ENCODE assay signal across 9 cellular contexts in the genomic region with DNA sequence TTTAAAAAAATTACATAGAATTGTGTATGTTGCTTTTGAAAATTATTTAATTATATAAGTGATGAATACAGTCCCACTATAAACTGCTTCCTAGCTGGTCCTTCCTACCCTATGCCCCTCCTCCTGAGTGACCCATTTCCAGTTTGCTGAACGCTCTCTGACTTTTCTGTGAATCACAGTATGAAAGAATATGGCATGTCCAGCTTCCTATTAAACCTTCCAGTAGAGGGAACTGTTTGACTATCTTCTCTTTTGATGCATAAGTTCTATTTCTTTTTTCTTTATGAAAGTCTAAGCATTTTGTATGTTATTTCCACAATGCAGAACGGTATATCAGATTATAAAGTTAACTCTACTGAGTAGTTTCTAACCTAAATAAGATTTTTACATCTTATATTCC. TPM values are rescaled to one million over a fixed set of nuclear protein-coding genes. Genes with fewer than 3 reads are reported as not detected.
DNase-seq lines count a peak whose midpoint lies in the region; ATAC-seq, FAIRE-seq and TF ChIP-seq lines count a peak whose summit lies in the region.
"Had no signal": no experiment of that assay in that cellular context is flagged by ENCODE, and none has a peak within 500 bp of the region (broad histone marks: within the 10 kb centered on the region; RNA-seq: fewer than 3 reads in every experiment).

No MANE protein-coding gene starts in this region.

- no peak overlapping the region for H3K18ac ChIP-seq in H1 (ENCODE audit: extremely low read depth, low read length)
- H3K18ac ChIP-seq in neuronal stem cell (ENCODE audit: low read length) = no peak overlapping the region

- H3K79me2 ChIP-seq in PC-3 (ENCODE audit: low read length) (no peaks in the 10 kb centered on the region), H1 (ENCODE audit: control insufficient read depth in 1 of 2, insufficient read depth in 2 of 2, low read length in 2 of 2) (no peaks in the 10 kb centered on the region)

- no peak overlapping the region for H3K4me3 Mint-ChIP-seq in CD4-positive, alpha-beta T cell
- no peak overlapping the region for H3K4me3 Mint-ChIP-seq in naive thymus-derived CD4-positive, alpha-beta T cell

- no peak overlapping the region for H2AK5ac ChIP-seq in H1 (ENCODE audit: low read depth, low read length)
- no peak overlapping the region for H2AK5ac ChIP-seq in neuronal stem cell (ENCODE audit: low read depth, low read length)

- H4K20me1 ChIP-seq in PC-3 (ENCODE audit: low read length) (no peaks in the 10 kb centered on the region), H1 (replicated peaks in 1 of 2; ENCODE audit: control insufficient read depth in 1 of 2, insufficient read depth in 2 of 2, low read length in 2 of 2) (no peaks in the 10 kb centered on the region)

- no peaks in the 10 kb centered on the region for H3K36me3 ChIP-seq in PC-3 (ENCODE audit: low read depth, low read length)
- H3K36me3 ChIP-seq in H1 (ENCODE audit: control insufficient read depth in 2 of 4, insufficient read depth in 4 of 4, low read length in 3 of 4) = no peaks in the 10 kb centered on the region
- no peaks in the 10 kb centered on the region for H3K36me3 ChIP-seq in naive thymus-derived CD4-positive, alpha-beta T cell (ENCODE audit: control insufficient read depth in 2 of 3, insufficient read depth in 3 of 3, low read length in 3 of 3)
- no peaks in the 10 kb centered on the region for H3K36me3 ChIP-seq in neuronal stem cell (replicated peaks in 1 of 2; ENCODE audit: control insufficient read depth in 2 of 2, insufficient read depth in 2 of 2, low read length in 2 of 2)
- H3K36me3 ChIP-seq: neutrophil had no signal

- H2BK12ac ChIP-seq in H1 (ENCODE audit: low read depth, low read length) (no peak overlapping the region), neuronal stem cell (ENCODE audit: low read length) (no peak overlapping the region)

- no peaks in the 10 kb centered on the region for H3K36me3 Mint-ChIP-seq in CD4-positive, alpha-beta T cell (ENCODE audit: low read depth)
- no peaks in the 10 kb centered on the region for H3K36me3 Mint-ChIP-seq in naive thymus-derived CD4-positive, alpha-beta T cell

- POLR2A ChIA-PET in CD4-positive, alpha-beta T cell (lab: Charles Lee) = interaction anchor here (1.9 kb wide), 1 partner anchor 190 kb away, joined by 7 read pairs; no protein-coding TSS in a partner anchor
- POLR2A ChIA-PET in PC-3 (lab: Charles Lee; ENCODE audit: unreplicated experiment) = interaction anchor here (0.5 to 0.7 kb wide), 3 partner anchors 139 to 147 kb away, joined by 3 to 5 read pairs (median 3); no protein-coding TSS in a partner anchor
- POLR2A ChIA-PET in H1 (lab: Charles Lee; ENCODE audit: partially characterized antibody) = interaction anchor here (1.3 kb wide), 1 partner anchor 40 kb away, joined by 3 read pairs; no protein-coding TSS in a partner anchor
- POLR2A ChIA-PET in naive thymus-derived CD4-positive, alpha-beta T cell (lab: Charles Lee) = no interaction called here

- 0% methylated on average over 2 of the region's 2 CpGs; no CpG with 5 or more reads in 1 of the 2 experiments for WGBS in H1 (ENCODE audit: extremely low coverage in 1 of 2, insufficient coverage in 1 of 2, insufficient read length in 1 of 2, insufficient replicate concordance in 2 of 2, low coverage in 1 of 2, low lambda C conversion rate in 2 of 2, missing lambda C conversion rate in 1 of 2), 2 experiments
- WGBS in neuronal stem cell (ENCODE audit: extremely low coverage in 2 of 2, insufficient read length in 2 of 2, insufficient replicate concordance in 1 of 2), 2 donors = no CpG with 5 or more reads among the region's 2 CpGs

- H3K4me1 ChIP-seq in PC-3 (ENCODE audit: insufficient read depth, low read length) (peaks cover 27% of the 10 kb centered on the region), H1 (replicated peaks in 1 of 4; ENCODE audit: control insufficient read depth in 3 of 4, insufficient read depth in 4 of 4, low read length in 3 of 4) (no peaks in the 10 kb centered on the region; a peak in 1 of 7 replicates), neuronal stem cell (ENCODE audit: control insufficient read depth in 2 of 2, insufficient read depth in 1 of 2, low read depth in 1 of 2, low read length in 2 of 2) (no peaks in the 10 kb centered on the region)
- no peaks in the 10 kb centered on the region for H3K4me1 ChIP-seq in naive thymus-derived CD4-positive, alpha-beta T cell (ENCODE audit: control insufficient read depth in 2 of 2, insufficient read depth in 2 of 2, low read length in 2 of 2)

- no peaks in the 10 kb centered on the region for H3K27me3 ChIP-seq in CD4-positive, alpha-beta T cell (ENCODE audit: control insufficient read depth, insufficient read depth, low read length)
- no peaks in the 10 kb centered on the region for H3K27me3 ChIP-seq in HL-60 (ENCODE audit: insufficient read depth, poor library complexity, severe bottlenecking)
- H3K27me3 ChIP-seq in PC-3 (ENCODE audit: low read length) = no peaks in the 10 kb centered on the region
- no peaks in the 10 kb centered on the region for H3K27me3 ChIP-seq in H1 (replicated peaks in 1 of 4; ENCODE audit: control insufficient read depth in 3 of 4, extremely low read depth in 1 of 4, insufficient read depth in 3 of 4, low read length in 3 of 4)
- H3K27me3 ChIP-seq in naive thymus-derived CD4-positive, alpha-beta T cell (ENCODE audit: control insufficient read depth in 2 of 2, insufficient read depth in 2 of 2, low read length in 2 of 2) = no peaks in the 10 kb centered on the region
- no peaks in the 10 kb centered on the region for H3K27me3 ChIP-seq in neuronal stem cell (ENCODE audit: control insufficient read depth in 3 of 3, insufficient read depth in 3 of 3, low read depth in 1 of 3, low read length in 3 of 3)
- H3K27me3 ChIP-seq: neutrophil had no signal

- BruUV-seq in PC-3 (replicated peaks; lab: Mats Ljungman, UMichigan) = no TSS peak

- H2AFZ ChIP-seq in PC-3 (ENCODE audit: low read length) (no peak overlapping the region), H1 (ENCODE audit: low read length) (no peak overlapping the region), neuronal stem cell (ENCODE audit: low read length) (no peak overlapping the region)

- TF ChIP-seq CTCF in CD4-positive, alpha-beta T cell (IDR thresholded peaks at IDR 0.05) = peak; percentile 54
- peak; percentile 64 for TF ChIP-seq CTCF in HL-60 (IDR thresholded peaks at IDR 0.05; ENCODE audit: insufficient read depth, low read length)
- peak; percentile 91 for TF ChIP-seq CTCF in PC-3 (conservative IDR thresholded peaks at IDR 0.05; ENCODE audit: low read depth, low read length)
- peak in 1 of 3 experiments; percentile 20; a peak in 2 of 4 replicates for TF ChIP-seq CTCF in H1 (IDR thresholded peaks at IDR 0.05; ENCODE audit: control extremely low read depth in 1 of 3, insufficient read depth in 1 of 3, low read depth in 1 of 3, low read length in 3 of 3)

- H3K27ac ChIP-seq in CD4-positive, alpha-beta T cell (ENCODE audit: low read depth, low read length) = no peak overlapping the region
- H3K27ac ChIP-seq in HL-60 (replicated peaks) = no peak overlapping the region
- H3K27ac ChIP-seq in PC-3 (ENCODE audit: low read length) = no peak overlapping the region
- H3K27ac ChIP-seq in H1 (ENCODE audit: low read depth, low read length) = no peak overlapping the region
- no peak overlapping the region for H3K27ac ChIP-seq in naive thymus-derived CD4-positive, alpha-beta T cell (ENCODE audit: low read depth, low read length)
- no peak overlapping the region for H3K27ac ChIP-seq in neuronal stem cell (replicated peaks; ENCODE audit: low read length)
- H3K27ac ChIP-seq: neutrophil had no signal

- H2BK120ac ChIP-seq in H1 (replicated peaks; ENCODE audit: low read depth, low read length) (no peak overlapping the region), neuronal stem cell (ENCODE audit: low read depth, low read length) (no peak overlapping the region)

- no peak overlapping the region for H3K14ac ChIP-seq in H1 (ENCODE audit: insufficient read length)
- no peak overlapping the region for H3K14ac ChIP-seq in neuronal stem cell (ENCODE audit: low read length)

- no peak overlapping the region for H4K5ac ChIP-seq in H1 (ENCODE audit: insufficient read length, low read depth, low read length)

- no peak overlapping the region for H4K91ac ChIP-seq in H1 (replicated peaks; ENCODE audit: insufficient read length, low read length)
- no peak overlapping the region for H4K91ac ChIP-seq in neuronal stem cell (ENCODE audit: low read depth, low read length, poor library complexity)

- H3K4ac ChIP-seq in H1 (replicated peaks; ENCODE audit: insufficient read length, low read depth, low read length) (no peak overlapping the region), neuronal stem cell (ENCODE audit: low read length) (no peak overlapping the region)

- H2BK5ac ChIP-seq in H1 (ENCODE audit: low read depth, low read length) = no peak overlapping the region
- H2BK5ac ChIP-seq in neuronal stem cell (ENCODE audit: low read length) = no peak overlapping the region

- TF ChIP-seq RAD21 in H1 (IDR thresholded peaks at IDR 0.05 in 1 of 2, conservative IDR thresholded peaks at IDR 0.05 in 1 of 2; ENCODE audit: low read depth in 2 of 2, low read length in 2 of 2) = peak; percentile 43 to 49

- H2BK20ac ChIP-seq in H1 (ENCODE audit: low read length) = no peak overlapping the region

- no peaks in the 10 kb centered on the region for H3K79me1 ChIP-seq in H1 (ENCODE audit: low read depth, low read length)
- H3K79me1 ChIP-seq in neuronal stem cell (ENCODE audit: low read depth, low read length) = no peaks in the 10 kb centered on the region

- no peaks in the 10 kb centered on the region for H3K9me3 ChIP-seq in CD4-positive, alpha-beta T cell (ENCODE audit: control insufficient read depth, low read length)
- H3K9me3 ChIP-seq in PC-3 (ENCODE audit: low read length) (no peaks in the 10 kb centered on the region), H1 (ENCODE audit: insufficient read depth in 2 of 2, low read depth in 1 of 2, low read length in 1 of 2) (no peaks in the 10 kb centered on the region), neuronal stem cell (replicated peaks in 1 of 2; ENCODE audit: control insufficient read depth in 2 of 2, insufficient read depth in 1 of 2, low read depth in 1 of 2, low read length in 2 of 2) (no peaks in the 10 kb centered on the region)
- no peaks in the 10 kb centered on the region for H3K9me3 ChIP-seq in naive thymus-derived CD4-positive, alpha-beta T cell (ENCODE audit: control insufficient read depth in 2 of 3, low read length in 3 of 3)
- H3K9me3 ChIP-seq: neutrophil had no signal

- no peaks in the 10 kb centered on the region for H3K9me3 Mint-ChIP-seq in CD4-positive, alpha-beta T cell
- peaks cover 0 to 2% (median 0%) of the 10 kb centered on the region in 11 donors for H3K9me3 Mint-ChIP-seq in naive thymus-derived CD4-positive, alpha-beta T cell

- peaks cover 7% of the 10 kb centered on the region for H3F3A ChIP-seq in PC-3 (ENCODE audit: low read length, unreplicated experiment)

- H3K56ac ChIP-seq in H1 (replicated peaks; ENCODE audit: insufficient read length, low read depth, low read length) = no peak overlapping the region

- no peak overlapping the region for H2BK15ac ChIP-seq in H1 (ENCODE audit: low read length)
- no peak overlapping the region for H2BK15ac ChIP-seq in neuronal stem cell (ENCODE audit: low read length)

- H3K9me2 ChIP-seq in PC-3 (replicated peaks; ENCODE audit: low read length) = no peaks in the 10 kb centered on the region

- no peak for TF ChIP-seq POLR2A in H1 (IDR thresholded peaks at IDR 0.05; ENCODE audit: control extremely low read depth in 1 of 2, low read depth in 2 of 2, low read length in 2 of 2)

- H3K4me3 ChIP-seq in HL-60 (replicated peaks; ENCODE audit: insufficient read depth, low read length) (no peak overlapping the region), PC-3 (ENCODE audit: low read length) (no peak overlapping the region), H1 (ENCODE audit: extremely low read depth in 1 of 4, insufficient read depth in 2 of 4, low read depth in 3 of 4, low read length in 4 of 4) (no peak overlapping the region), neuronal stem cell (ENCODE audit: low read length in 2 of 2) (no peak overlapping the region)
- no peak overlapping the region for H3K4me3 ChIP-seq in naive thymus-derived CD4-positive, alpha-beta T cell (ENCODE audit: low read length)

- H3K27ac Mint-ChIP-seq in CD4-positive, alpha-beta T cell = no peak overlapping the region
- no peak overlapping the region for H3K27ac Mint-ChIP-seq in naive thymus-derived CD4-positive, alpha-beta T cell

- no peak overlapping the region for H3K9ac ChIP-seq in PC-3 (ENCODE audit: low read length)
- no peak overlapping the region for H3K9ac ChIP-seq in H1 (replicated peaks in 1 of 4; ENCODE audit: extremely low read depth in 1 of 4, low read depth in 3 of 4, low read length in 3 of 4)
- no peak overlapping the region for H3K9ac ChIP-seq in neuronal stem cell (ENCODE audit: low read depth, low read length, poor library complexity)

- no peak for FAIRE-seq in H1 (lab: Jason Lieb, UNC)

- no peaks in the 10 kb centered on the region for H3K27me3 Mint-ChIP-seq in CD4-positive, alpha-beta T cell
- no peaks in the 10 kb centered on the region for H3K27me3 Mint-ChIP-seq in naive thymus-derived CD4-positive, alpha-beta T cell

- H3K4me2 ChIP-seq in PC-3 (ENCODE audit: low read length) (no peak overlapping the region), H1 (ENCODE audit: insufficient read depth in 1 of 2, low read depth in 2 of 2, low read length in 2 of 2) (no peak overlapping the region), neuronal stem cell (ENCODE audit: insufficient read depth, low read length, poor library complexity, severe bottlenecking) (no peak overlapping the region)

- no peaks in the 10 kb centered on the region for H3K23me2 ChIP-seq in H1 (ENCODE audit: low read depth, low read length)

- peak; percentile 51 for ATAC-seq in CD4-positive, alpha-beta T cell (ENCODE audit: poor library complexity)
- ATAC-seq in PC-3 (peak; percentile 56), HG02973 (IDR thresholded peaks at IDR 0.05; ENCODE audit: unreplicated experiment) (no peak), GM21515 (IDR thresholded peaks at IDR 0.05; ENCODE audit: unreplicated experiment) (no peak)
- peak; percentile 68 for ATAC-seq in naive thymus-derived CD4-positive, alpha-beta T cell

- intact Hi-C loops in CD4-positive, alpha-beta T cell (cut with DNase I, micrococcal nuclease) = loop anchor here (1.0 kb wide), 2 partner anchors 150 to 190 kb away; no protein-coding TSS in a partner anchor
- intact Hi-C loops in PC-3 (cut with micrococcal nuclease) = loop anchor here (1.0 to 5.0 kb wide), 6 partner anchors 17 to 415 kb away; no protein-coding TSS in a partner anchor
- intact Hi-C loops in naive thymus-derived CD4-positive, alpha-beta T cell (cut with micrococcal nuclease) = loop anchor here (1.0 to 10.0 kb wide), 6 partner anchors 17 to 415 kb away; no protein-coding TSS in a partner anchor

- CTCF ChIA-PET in CD4-positive, alpha-beta T cell (lab: Charles Lee) = interaction anchor here (0.9 to 1.8 kb wide), 6 partner anchors 10 to 416 kb away, joined by 3 to 12 read pairs (median 5); no protein-coding TSS in a partner anchor
- CTCF ChIA-PET in PC-3 (lab: Charles Lee) = interaction anchor here (0.5 to 2.0 kb wide), 13 partner anchors 17 to 416 kb away, joined by 3 to 22 read pairs (median 4); a partner anchor contains a TSS
- CTCF ChIA-PET in H1 (lab: Charles Lee; ENCODE audit: partially characterized antibody) = interaction anchor here (0.6 to 2.7 kb wide), 10 partner anchors 9 to 190 kb away, joined by 3 to 14 read pairs (median 4); no protein-coding TSS in a partner anchor
- CTCF ChIA-PET in naive thymus-derived CD4-positive, alpha-beta T cell (lab: Charles Lee) = interaction anchor here (0.5 to 3.8 kb wide), 4 partner anchors 8 to 415 kb away, joined by 3 to 18 read pairs (median 5); no protein-coding TSS in a partner anchor

- H3K4me1 Mint-ChIP-seq in CD4-positive, alpha-beta T cell (ENCODE audit: low read depth) = peaks cover 2% of the 10 kb centered on the region
- H3K4me1 Mint-ChIP-seq in naive thymus-derived CD4-positive, alpha-beta T cell = peaks cover 0 to 6% (median 5%) of the 10 kb centered on the region in 7 donors

- H3K23ac ChIP-seq in H1 (ENCODE audit: insufficient read length) = no peak overlapping the region
- H3K23ac ChIP-seq in neuronal stem cell (ENCODE audit: low read depth, low read length, poor library complexity) = no peak overlapping the region

- H4K8ac ChIP-seq in H1 (ENCODE audit: extremely low read depth, insufficient read depth, low read length) (no peak overlapping the region), neuronal stem cell (ENCODE audit: low read depth, low read length) (no peak overlapping the region)

- no peak for DNase-seq in CD4-positive, alpha-beta T cell
- DNase-seq in HL-60 (ENCODE audit: low read depth in 1 of 2, low spot score in 1 of 2) (peak in 1 of 2 experiments; percentile 23), PC-3 (peak; percentile 92), H1 (ENCODE audit: low read depth in 1 of 2, low spot score in 2 of 2) (no peak), neuronal stem cell (ENCODE audit: low spot score) (no peak)
- DNase-seq in naive thymus-derived CD4-positive, alpha-beta T cell = peak in 5 of 9 donors; percentile 13 to 38 (median 22)

- no peak for TF ChIP-seq EP300 in H1 (IDR thresholded peaks at IDR 0.05; ENCODE audit: borderline replicate concordance in 1 of 2, low read depth in 2 of 2, low read length in 2 of 2)

RNA-seq across cellular contexts. Expression of a gene that starts 41.3 kb away (rescaled TPM):
- 10 to 100 TPM; 58.4 to 61.7 TPM for total RNA-seq in CD4-positive, alpha-beta T cell
- 78.2 and 93.6 TPM in 2 replicates for total RNA-seq in PC-3 (2014; rRNA removed)
- 76.5 and 79.3 TPM in 2 replicates for total RNA-seq in H1 (2021; fragmentation: NEBNext Ultra II Directional; extraction: Animal tissue kit (Norgen Biotek cat#: 25700))
- polyA plus RNA-seq in H1 (2011; rRNA removed) = 36.3 and 52.9 TPM in 2 replicates
- polyA plus RNA-seq in H1 (2011; cell fraction: cytosol; rRNA removed) = 44.2 TPM
- polyA plus RNA-seq in H1 (2011; cell fraction: nucleus; rRNA removed) = 32.0 TPM
- polyA plus RNA-seq in H1 (2012, experiment 1 of 2) = 58.6 to 64.6 TPM (median 61.0 TPM) in 4 replicates
- polyA plus RNA-seq in H1 (2012, experiment 2 of 2) = 48.5 TPM
- 61.7 TPM for polyA plus RNA-seq in H1 (2013, experiment 1 of 2)
- polyA plus RNA-seq in H1 (2013, experiment 2 of 2) = 64.3 TPM
- polyA minus RNA-seq in H1 (2011; rRNA and poly(A)+ RNA removed) = 41.1 and 42.7 TPM in 2 replicates
- 40.6 TPM for polyA minus RNA-seq in H1 (2011; cell fraction: cytosol; rRNA and poly(A)+ RNA removed)
- polyA minus RNA-seq in H1 (2011; cell fraction: nucleus; rRNA and poly(A)+ RNA removed) = 19.3 TPM
- total RNA-seq in naive thymus-derived CD4-positive, alpha-beta T cell = 100 to 1,000 TPM in 1 of 5 experiments, 10 to 100 TPM in 4; 49.9 to 104 (median 59.9) TPM
- polyA plus RNA-seq in naive thymus-derived CD4-positive, alpha-beta T cell = 100 to 1,000 TPM; 113 to 126 TPM
- polyA plus RNA-seq in neuronal stem cell (2013, experiment 1 of 2) = 67.9 TPM
- polyA plus RNA-seq in neuronal stem cell (2013, experiment 2 of 2) = 69.9 TPM

RNA-seq across cellular contexts. Expression of a gene that starts 41.6 kb away (rescaled TPM):
- total RNA-seq in CD4-positive, alpha-beta T cell = 1 to 10 TPM; 8.0 to 8.7 TPM
- total RNA-seq in PC-3 (2014; rRNA removed) = 13.5 and 25.1 TPM in 2 replicates
- 14.3 and 18.1 TPM in 2 replicates for total RNA-seq in H1 (2021; fragmentation: NEBNext Ultra II Directional; extraction: Animal tissue kit (Norgen Biotek cat#: 25700))
- 6.7 and 9.0 TPM in 2 replicates for polyA plus RNA-seq in H1 (2011; rRNA removed)
- 10.0 TPM for polyA plus RNA-seq in H1 (2011; cell fraction: cytosol; rRNA removed)
- 6.9 TPM for polyA plus RNA-seq in H1 (2011; cell fraction: nucleus; rRNA removed)
- polyA plus RNA-seq in H1 (2012, experiment 1 of 2) = 8.0 to 14.3 TPM (median 9.9 TPM) in 4 replicates
- 3.3 TPM for polyA plus RNA-seq in H1 (2012, experiment 2 of 2)
- polyA plus RNA-seq in H1 (2013, experiment 1 of 2) = 12.4 TPM
- 10.1 TPM for polyA plus RNA-seq in H1 (2013, experiment 2 of 2)
- 19.7 and 23.7 TPM in 2 replicates for polyA minus RNA-seq in H1 (2011; rRNA and poly(A)+ RNA removed)
- 7.3 TPM for polyA minus RNA-seq in H1 (2011; cell fraction: cytosol; rRNA and poly(A)+ RNA removed)
- 17.2 TPM for polyA minus RNA-seq in H1 (2011; cell fraction: nucleus; rRNA and poly(A)+ RNA removed)
- total RNA-seq in naive thymus-derived CD4-positive, alpha-beta T cell = 10 to 100 TPM in 3 of 5 experiments, 1 to 10 TPM in 2; 6.9 to 13.2 (median 11.1) TPM
- 1 to 10 TPM; 8.3 to 9.4 TPM for polyA plus RNA-seq in naive thymus-derived CD4-positive, alpha-beta T cell
- polyA plus RNA-seq in neuronal stem cell (2013, experiment 1 of 2) = 10.3 TPM
- polyA plus RNA-seq in neuronal stem cell (2013, experiment 2 of 2) = 12.5 TPM

Comparison
In these comparisons a context has a peak if more than half of its experiments do, and no peak if none do; other contexts are left out.
1. ATAC-seq: peak in CD4-positive, alpha-beta T cell (single experiment), PC-3 (single experiment) and naive thymus-derived CD4-positive, alpha-beta T cell (single experiment); none in HG02973 (single experiment) and GM21515 (single experiment).
2. DNase-seq: peak in PC-3 (single experiment) and naive thymus-derived CD4-positive, alpha-beta T cell (5 of 9); none in CD4-positive, alpha-beta T cell (0 of 10), H1 (0 of 2) and neuronal stem cell (single experiment).